9 cellular contexts compared by ENCODE assay signal in the genomic region with DNA sequence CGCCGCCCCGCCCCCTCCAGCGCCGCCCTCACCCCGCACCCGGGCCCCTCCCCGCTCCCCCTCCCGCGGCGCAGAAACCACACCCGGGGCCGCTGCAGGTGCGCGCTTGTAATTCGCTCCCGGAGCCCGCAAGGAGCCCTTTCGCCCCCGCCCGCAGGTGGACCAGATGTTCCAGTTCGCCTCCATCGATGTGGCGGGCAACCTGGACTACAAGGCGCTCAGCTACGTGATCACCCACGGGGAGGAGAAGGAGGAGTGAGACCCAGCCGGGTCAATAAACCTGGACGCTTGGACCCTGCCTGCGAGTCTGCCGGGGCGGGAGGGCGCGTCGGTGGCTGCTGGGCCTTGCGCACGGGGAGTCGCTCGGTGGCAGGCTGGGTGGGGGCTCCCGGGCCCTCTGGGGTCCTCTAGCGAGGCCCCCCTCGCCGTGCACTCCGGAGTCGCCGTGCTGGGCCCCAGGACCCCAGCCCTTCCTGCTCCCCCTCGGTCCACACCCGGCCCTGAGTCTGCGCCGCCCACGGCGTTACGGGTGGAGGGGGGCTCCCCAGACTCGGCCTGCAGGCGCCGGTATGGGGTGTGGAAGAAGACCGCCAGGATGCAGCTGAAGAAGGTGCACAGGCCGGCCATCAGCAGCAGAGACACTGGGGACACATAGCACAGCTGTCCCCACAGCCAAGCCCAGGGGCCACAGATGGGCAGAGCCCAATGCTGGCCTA. TPM values are rescaled to one million over a fixed set of nuclear protein-coding genes. Genes with fewer than 3 reads are reported as not detected.
DNase-seq lines count a peak whose midpoint lies in the region; ATAC-seq, FAIRE-seq and TF ChIP-seq lines count a peak whose summit lies in the region.
"Had no signal": no experiment of that assay in that cellular context is flagged by ENCODE, and none has a peak within 500 bp of the region (broad histone marks: within the 10 kb centered on the region; RNA-seq: fewer than 3 reads in every experiment).

No MANE protein-coding gene starts in this region.

- peaks cover 12% of the 10 kb centered on the region for H3K4me1 Mint-ChIP-seq in activated T-cell treated with anti-CD3 and anti-CD28 coated beads, Interleukin-2, amount 50 U/mL, for 24 hours (ENCODE audit: low read depth)
- peaks cover 22% of the 10 kb centered on the region for H3K4me1 Mint-ChIP-seq in memory B cell

- no peak overlapping the region for H3K4me3 Mint-ChIP-seq in activated T-cell treated with anti-CD3 and anti-CD28 coated beads, Interleukin-2, amount 50 U/mL, for 24 hours
- H3K4me3 Mint-ChIP-seq in memory B cell, result peak overlapping the region; percentile 69

- H3K27me3 Mint-ChIP-seq in activated T-cell treated with anti-CD3 and anti-CD28 coated beads, Interleukin-2, amount 50 U/mL, for 24 hours, result peaks cover 4% of the 10 kb centered on the region
- H3K27me3 Mint-ChIP-seq in memory B cell, result peaks cover 4% of the 10 kb centered on the region

- peak; percentile 45 for ATAC-seq in memory B cell (ENCODE audit: low read depth)

- H3K36me3 Mint-ChIP-seq in activated T-cell treated with anti-CD3 and anti-CD28 coated beads, Interleukin-2, amount 50 U/mL, for 24 hours (ENCODE audit: low read depth), result no peaks in the 10 kb centered on the region
- no peaks in the 10 kb centered on the region for H3K36me3 Mint-ChIP-seq in memory B cell

- CTCF ChIA-PET in HEK293T (lab: Yijun Ruan, JAX), result no interaction called here

- no peaks in the 10 kb centered on the region for H3K9me3 Mint-ChIP-seq in activated T-cell treated with anti-CD3 and anti-CD28 coated beads, Interleukin-2, amount 50 U/mL, for 24 hours
- no peaks in the 10 kb centered on the region for H3K9me3 Mint-ChIP-seq in memory B cell
- H3K9me3 Mint-ChIP-seq: IgD-negative memory B cell had no signal

- POLR2A ChIA-PET in HEK293T (lab: Yijun Ruan, JAX), result no interaction called here

- peak; percentile 94 for DNase-seq in COLO668 (lab: John Stamatoyannopoulos, UW; ENCODE audit: unreplicated experiment)
- peak; percentile 81 for DNase-seq in HEK293T (ENCODE audit: extremely low spot score)
- peak; percentile 62 for DNase-seq in activated T-cell treated with anti-CD3 and anti-CD28 coated beads, Interleukin-2, amount 50 U/mL, for 24 hours
- peak in 1 of 2 donors; percentile 52 for DNase-seq in memory B cell (ENCODE audit: low spot score in 2 of 2)
- DNase-seq in frontal cortex (ENCODE audit: low spot score in 2 of 2), result no peak
- no peak for DNase-seq in RPMI8226
- no peak for DNase-seq in superior temporal gyrus (ENCODE audit: extremely low spot score)
- no peak for DNase-seq in NCI-H2171 treated with DMSO at 0.1 percent for 48 hours (lab: John Stamatoyannopoulos, UW)

- no peak overlapping the region for H3K27ac Mint-ChIP-seq in activated T-cell treated with anti-CD3 and anti-CD28 coated beads, Interleukin-2, amount 50 U/mL, for 24 hours
- no peak overlapping the region for H3K27ac Mint-ChIP-seq in memory B cell
- H3K27ac Mint-ChIP-seq: IgD-negative memory B cell had no signal

- no peak for FAIRE-seq in frontal cortex (lab: Jason Lieb, UNC)

TF ChIP-seq in HEK293T, 16 proteins besides CTCF, POLR2A, EP300 and RAD21:
- TF ChIP-seq SUZ12 (IDR thresholded peaks at IDR 0.05) (no peak), ELF4 (IDR thresholded peaks at IDR 0.05) (no peak), LEF1 (IDR thresholded peaks at IDR 0.05; ENCODE audit: borderline replicate concordance) (no peak), ARNT (IDR thresholded peaks at IDR 0.05) (no peak), FOXK2 (IDR thresholded peaks at IDR 0.05) (no peak), CTBP1 (IDR thresholded peaks at IDR 0.05; ENCODE audit: borderline replicate concordance) (no peak), SP1 (IDR thresholded peaks at IDR 0.05) (no peak), FOXA1 (IDR thresholded peaks at IDR 0.05) (no peak), BHLHE40 (IDR thresholded peaks at IDR 0.05; ENCODE audit: borderline replicate concordance) (no peak), NFRKB (IDR thresholded peaks at IDR 0.05) (no peak), L3MBTL2 (conservative IDR thresholded peaks at IDR 0.05) (no peak), TARDBP (IDR thresholded peaks at IDR 0.05) (no peak), HDGF (IDR thresholded peaks at IDR 0.05; ENCODE audit: borderline replicate concordance) (no peak), ZNF384 (IDR thresholded peaks at IDR 0.05) (no peak), FOXM1 (IDR thresholded peaks at IDR 0.05; ENCODE audit: borderline replicate concordance) (no peak)
- TF ChIP-seq, protein P1, sequence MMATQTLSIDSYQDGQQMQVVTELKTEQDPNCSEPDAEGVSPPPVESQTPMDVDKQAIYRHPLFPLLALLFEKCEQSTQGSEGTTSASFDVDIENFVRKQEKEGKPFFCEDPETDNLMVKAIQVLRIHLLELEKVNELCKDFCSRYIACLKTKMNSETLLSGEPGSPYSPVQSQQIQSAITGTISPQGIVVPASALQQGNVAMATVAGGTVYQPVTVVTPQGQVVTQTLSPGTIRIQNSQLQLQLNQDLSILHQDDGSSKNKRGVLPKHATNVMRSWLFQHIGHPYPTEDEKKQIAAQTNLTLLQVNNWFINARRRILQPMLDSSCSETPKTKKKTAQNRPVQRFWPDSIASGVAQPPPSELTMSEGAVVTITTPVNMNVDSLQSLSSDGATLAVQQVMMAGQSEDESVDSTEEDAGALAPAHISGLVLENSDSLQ (IDR thresholded peaks at IDR 0.05), result no peak

RNA-seq across cellular contexts. Expression of gene SLC49A3, which starts 7.1 kb away (rescaled TPM):
- total RNA-seq in frontal cortex, result 0.82 TPM

RNA-seq across cellular contexts. Expression of gene MYL5, which starts 7.6 kb away (rescaled TPM):
- 3.7 TPM for total RNA-seq in frontal cortex

RNA-seq across cellular contexts. Expression of gene ATP5ME, which starts 7.8 kb away (rescaled TPM):
- 70.9 TPM for total RNA-seq in frontal cortex

RNA-seq across cellular contexts. Expression of gene PCGF3, which starts 23.7 kb away (rescaled TPM):
- total RNA-seq in frontal cortex, result 62.8 TPM

RNA-seq across cellular contexts. Expression of gene PDE6B, which starts 56.5 kb away (rescaled TPM):
- 2.0 TPM for total RNA-seq in frontal cortex

Comparison
In these comparisons a context has a peak if more than half of its experiments do, and no peak if none do; other contexts are left out.
1. DNase-seq: peak in COLO668 (single experiment), HEK293T (single experiment) and activated T-cell treated with anti-CD3 and anti-CD28 coated beads, Interleukin-2, amount 50 U/mL, for 24 hours (single experiment); none in frontal cortex (0 of 2), RPMI8226 (single experiment), superior temporal gyrus (single experiment) and NCI-H2171 treated with DMSO at 0.1 percent for 48 hours (single experiment).